32 cellular contexts compared by ENCODE assay signal in the genomic region with DNA sequence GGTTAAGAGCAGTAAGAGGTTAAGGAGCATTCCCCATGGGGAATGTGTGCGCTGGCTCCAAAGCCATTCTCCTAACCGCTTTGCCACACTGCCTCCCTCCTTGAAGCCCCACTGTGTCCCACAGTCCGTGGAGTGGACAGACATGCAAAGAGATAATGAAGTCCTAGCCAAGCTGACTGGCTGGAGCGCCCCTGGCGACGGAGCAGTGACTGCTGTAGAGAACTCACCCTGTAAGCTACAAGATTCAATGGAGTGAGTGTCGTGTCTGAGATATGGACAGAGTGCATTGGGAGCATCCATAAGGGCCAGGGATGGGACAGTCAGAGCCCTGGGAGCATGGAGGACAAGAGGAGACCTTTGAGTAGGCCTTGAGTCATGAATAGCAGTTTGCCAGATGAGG. TPM values are rescaled to one million over a fixed set of nuclear protein-coding genes. Genes with fewer than 3 reads are reported as not detected.
"Had no signal": no experiment of that assay in that cellular context is flagged by ENCODE, and none has a peak within 500 bp of the region (broad histone marks: within the 10 kb centered on the region; RNA-seq: fewer than 3 reads in every experiment).

No MANE protein-coding gene starts in this region.

- DNase-seq: activated B cell treated with CpG ODN at 0.5 μM for 24 hours; activated CD4-positive, alpha-beta T cell treated with anti-CD3 and anti-CD28 coated beads for 48 hours; activated CD4-positive, alpha-beta T cell treated with anti-CD3 and anti-CD28 coated beads, Interleukin-2, amount 50 U/mL, for 1 hour; activated CD4-positive, alpha-beta T cell treated with anti-CD3 and anti-CD28 coated beads, Interleukin-2, amount 50 U/mL, for 48 hours; activated CD8-positive, alpha-beta memory T cell treated with anti-CD3 and anti-CD28 coated beads for 24 hours; activated CD8-positive, alpha-beta T cell treated with anti-CD3 and anti-CD28 coated beads for 36 hours; activated effector memory CD4-positive, alpha-beta T cell treated with Interleukin-2 at 50 U/mL for 16 hours; activated gamma-delta T cell treated with Interleukin-2 at 50 U/mL for 16 hours; activated naive CD4-positive, alpha-beta T cell treated with anti-CD3 and anti-CD28 coated beads, Interleukin-2, amount 50 U/mL, for 16 hours; activated naive CD4-positive, alpha-beta T cell treated with Interleukin-2 at 50 U/mL for 16 hours; activated naive CD8-positive, alpha-beta T cell treated with anti-CD3 and anti-CD28 coated beads, Interleukin-2, amount 50 U/mL, for 24 hours; activated T-cell treated with anti-CD3 and anti-CD28 coated beads, Interleukin-2, amount 50 U/mL, for 4 hours; adrenal gland; amygdala; aorta; central memory CD4-positive, alpha-beta T cell; cerebellar nuclear complex; colonic mucosa; effector CD8-positive, alpha-beta T cell; foreskin fibroblast; head of caudate nucleus; T-helper 1 cell; T-helper 17 cell; T1000; WERI-Rb-1 had no signal

- H3K36me3 ChIP-seq: adrenal gland, colonic mucosa, WERI-Rb-1 had no signal

- H3K4me3 Mint-ChIP-seq: activated B cell treated with CpG ODN at 0.5 μM for 24 hours; activated CD8-positive, alpha-beta T cell treated with anti-CD3 and anti-CD28 coated beads for 36 hours; activated naive CD8-positive, alpha-beta T cell; activated naive CD8-positive, alpha-beta T cell treated with anti-CD3 and anti-CD28 coated beads, Interleukin-2, amount 50 U/mL, for 24 hours; activated T-cell treated with anti-CD3 and anti-CD28 coated beads, Interleukin-2, amount 50 U/mL, for 4 hours; activated T-helper 17 cell treated with anti-CD3 and anti-CD28 coated beads, Interleukin-2, amount 50 U/mL, for 72 hours; brain; T-helper 17 cell; T-helper 2 cell treated with Interferon-gamma antibody and Interleukin-4, amounts not matched to agents 5 μg/mL and 100 μg/mL, for 36 hours had no signal

- ATAC-seq: activated CD4-positive, CD25-positive, alpha-beta regulatory T cell treated with anti-CD3 and anti-CD28 coated beads, Interleukin-2, amount 50 U/mL, for 24 hours; activated CD8-positive, alpha-beta T cell treated with anti-CD3 and anti-CD28 coated beads for 36 hours; activated naive CD8-positive, alpha-beta T cell treated with anti-CD3 and anti-CD28 coated beads, Interleukin-2, amount 50 U/mL, for 24 hours; activated T-cell treated with anti-CD3 and anti-CD28 coated beads, Interleukin-2, amount 50 U/mL, for 4 hours; activated T-helper 17 cell treated with anti-CD3 and anti-CD28 coated beads, Interleukin-2, amount 50 U/mL, for 72 hours; esophagus mucosa; T-helper 17 cell had no signal

- H3K4me1 Mint-ChIP-seq: activated B cell treated with CpG ODN at 0.5 μM for 24 hours; activated T-helper 17 cell treated with anti-CD3 and anti-CD28 coated beads, Interleukin-2, amount 50 U/mL, for 72 hours; brain had no signal

- H3K36me3 Mint-ChIP-seq: activated naive CD8-positive, alpha-beta T cell; brain had no signal

- H3K9me3 ChIP-seq: adrenal gland, colonic mucosa had no signal

- H3K27ac Mint-ChIP-seq: activated B cell treated with CpG ODN at 0.5 μM for 24 hours; activated CD8-positive, alpha-beta T cell treated with anti-CD3 and anti-CD28 coated beads for 36 hours; activated naive CD8-positive, alpha-beta T cell; activated naive CD8-positive, alpha-beta T cell treated with anti-CD3 and anti-CD28 coated beads, Interleukin-2, amount 50 U/mL, for 24 hours; activated T-helper 17 cell treated with anti-CD3 and anti-CD28 coated beads, Interleukin-2, amount 50 U/mL, for 72 hours; brain; T-helper 17 cell; T-helper 2 cell treated with Interferon-gamma antibody and Interleukin-4, amounts not matched to agents 5 μg/mL and 100 μg/mL, for 36 hours had no signal

- FAIRE-seq: frontal cortex had no signal

- H3K4me1 ChIP-seq: colonic mucosa had no signal

- H3K9me3 Mint-ChIP-seq: activated B cell treated with CpG ODN at 0.5 μM for 24 hours; activated CD8-positive, alpha-beta T cell treated with anti-CD3 and anti-CD28 coated beads for 36 hours; activated naive CD8-positive, alpha-beta T cell treated with anti-CD3 and anti-CD28 coated beads, Interleukin-2, amount 50 U/mL, for 24 hours; activated T-cell treated with anti-CD3 and anti-CD28 coated beads, Interleukin-2, amount 50 U/mL, for 4 hours; activated T-helper 17 cell treated with anti-CD3 and anti-CD28 coated beads, Interleukin-2, amount 50 U/mL, for 72 hours; brain; T-helper 2 cell treated with Interferon-gamma antibody and Interleukin-4, amounts not matched to agents 5 μg/mL and 100 μg/mL, for 36 hours had no signal

- H3K4me3 ChIP-seq: adrenal gland, colonic mucosa had no signal

- H3K27ac ChIP-seq: adrenal gland, colonic mucosa, WERI-Rb-1 had no signal

RNA-seq across cellular contexts. Expression of a gene that starts 3.5 kb away (rescaled TPM):
- total RNA-seq: activated B cell treated with CpG ODN at 0.5 μM for 24 hours; activated T-cell treated with anti-CD3 and anti-CD28 coated beads, Interleukin-2, amount 50 U/mL, for 4 hours had no signal

RNA-seq across cellular contexts. Expression of a gene that starts 35.7 kb away (rescaled TPM):
- total RNA-seq: activated B cell treated with CpG ODN at 0.5 μM for 24 hours, esophagus mucosa had no signal
